Comparison of ENCODE assay signal across 13 cellular contexts in genomic region chr6:169190144-169190584, GRCh38.
DNase-seq lines count a peak whose midpoint lies in the region; ATAC-seq and TF ChIP-seq lines count a peak whose summit lies in the region.
"Had no signal": no experiment of that assay in that cellular context is flagged by ENCODE, and none has a peak within 500 bp of the region (broad histone marks: within the 10 kb centered on the region; RNA-seq: fewer than 3 reads in every experiment).

No MANE protein-coding gene starts in this region.

- no peaks in the 10 kb centered on the region for H3K27me3 ChIP-seq in lower lobe of right lung (ENCODE audit: low read depth)

- H3K36me3 ChIP-seq in lower lobe of right lung: no peaks in the 10 kb centered on the region

- H3K9me3 Mint-ChIP-seq in chondrocyte (ENCODE audit: low read depth) (peaks cover 6% of the 10 kb centered on the region), CD14-positive monocyte (peaks cover 9 to 25% (median 20%) of the 10 kb centered on the region in 7 donors)
- H3K9me3 Mint-ChIP-seq: central memory CD8-positive, alpha-beta T cell; T-helper 1 cell treated with Interleukin-12 subunit alpha and Interleukin-12 subunit beta and Interleukin-4 antibody, amounts not matched to agents 30 μg/mL and 1 μg/mL, for 36 hours had no signal

- DNase-seq in GM04503 (ENCODE audit: low read depth): peak; percentile 97
- DNase-seq in chondrocyte (ENCODE audit: low spot score): no peak
- no peak for DNase-seq in lower lobe of right lung
- peak; percentile 94 for DNase-seq in stromal cell of bone marrow (ENCODE audit: low read depth)
- no peak for DNase-seq in KG1 (lab: John Stamatoyannopoulos, UW)
- no peak for DNase-seq in CD14-positive monocyte (ENCODE audit: low spot score)
- no peak for DNase-seq in dermis blood vessel endothelial cell
- DNase-seq: activated CD8-positive, alpha-beta memory T cell treated with anti-CD3 and anti-CD28 coated beads, Interleukin-2, amount 10 ng/mL, durations not matched to agents 7 days and 5 days; NCI-H69 had no signal

- H3K27ac ChIP-seq in lower lobe of right lung: peak overlapping the region; percentile 44

- intact Hi-C loops in lower lobe of right lung (cut with DNase I) (no loop called here), CD14-positive monocyte (cut with micrococcal nuclease) (no loop called here)

- H3K27ac Mint-ChIP-seq in chondrocyte (ENCODE audit: unreplicated experiment): peak overlapping the region; percentile 91
- H3K27ac Mint-ChIP-seq in CD14-positive monocyte: no peak overlapping the region
- H3K27ac Mint-ChIP-seq: activated CD8-positive, alpha-beta memory T cell treated with anti-CD3 and anti-CD28 coated beads, Interleukin-2, amount 10 ng/mL, durations not matched to agents 7 days and 5 days; T-helper 1 cell treated with Interleukin-12 subunit alpha and Interleukin-12 subunit beta and Interleukin-4 antibody, amounts not matched to agents 30 μg/mL and 1 μg/mL, for 36 hours had no signal

- H3K4me3 ChIP-seq in lower lobe of right lung: no peak overlapping the region

- TF ChIP-seq CTCF in chondrocyte (IDR thresholded peaks at IDR 0.05) (no peak), lower lobe of right lung (IDR thresholded peaks at IDR 0.05) (no peak), CD14-positive monocyte (IDR thresholded peaks at IDR 0.05) (no peak)

- no peaks in the 10 kb centered on the region for H3K9me3 ChIP-seq in lower lobe of right lung

- H3K36me3 Mint-ChIP-seq in chondrocyte (ENCODE audit: low read depth) (peaks cover 7% of the 10 kb centered on the region), CD14-positive monocyte (no peaks in the 10 kb centered on the region)
- H3K36me3 Mint-ChIP-seq: activated CD8-positive, alpha-beta memory T cell treated with anti-CD3 and anti-CD28 coated beads, Interleukin-2, amount 10 ng/mL, durations not matched to agents 7 days and 5 days had no signal

- ATAC-seq in lower lobe of right lung: peak; percentile 81 to 83
- no peak for ATAC-seq in HG03196 (IDR thresholded peaks at IDR 0.05; ENCODE audit: unreplicated experiment)
- ATAC-seq: activated CD8-positive, alpha-beta memory T cell treated with anti-CD3 and anti-CD28 coated beads, Interleukin-2, amount 10 ng/mL, durations not matched to agents 7 days and 5 days had no signal

- no peak overlapping the region for H3K4me3 Mint-ChIP-seq in chondrocyte (ENCODE audit: unreplicated experiment)
- H3K4me3 Mint-ChIP-seq in CD14-positive monocyte: no peak overlapping the region
- H3K4me3 Mint-ChIP-seq: activated CD8-positive, alpha-beta memory T cell treated with anti-CD3 and anti-CD28 coated beads, Interleukin-2, amount 10 ng/mL, durations not matched to agents 7 days and 5 days; central memory CD8-positive, alpha-beta T cell; neural crest cell; T-helper 1 cell treated with Interleukin-12 subunit alpha and Interleukin-12 subunit beta and Interleukin-4 antibody, amounts not matched to agents 30 μg/mL and 1 μg/mL, for 36 hours had no signal

- H3K27me3 Mint-ChIP-seq in chondrocyte (ENCODE audit: low read depth): no peaks in the 10 kb centered on the region
- peaks cover 0 to 4% (median 0%) of the 10 kb centered on the region in 3 donors for H3K27me3 Mint-ChIP-seq in CD14-positive monocyte (ENCODE audit: low read depth in 3 of 3)

- H3K4me1 Mint-ChIP-seq in chondrocyte (ENCODE audit: low read depth) (peaks cover 66% of the 10 kb centered on the region), CD14-positive monocyte (peaks cover 3% of the 10 kb centered on the region)

- peaks cover 9% of the 10 kb centered on the region for H3K4me1 ChIP-seq in lower lobe of right lung

Comparison
In these comparisons a context has a peak if more than half of its experiments do, and no peak if none do; other contexts are left out.
1. DNase-seq: peak in GM04503 (single experiment) and stromal cell of bone marrow (single experiment); none in chondrocyte (single experiment), lower lobe of right lung (single experiment), KG1 (single experiment), CD14-positive monocyte (single experiment) and dermis blood vessel endothelial cell (single experiment).